Comparison of ENCODE assay signal across 18 cellular contexts in the genomic region with DNA sequence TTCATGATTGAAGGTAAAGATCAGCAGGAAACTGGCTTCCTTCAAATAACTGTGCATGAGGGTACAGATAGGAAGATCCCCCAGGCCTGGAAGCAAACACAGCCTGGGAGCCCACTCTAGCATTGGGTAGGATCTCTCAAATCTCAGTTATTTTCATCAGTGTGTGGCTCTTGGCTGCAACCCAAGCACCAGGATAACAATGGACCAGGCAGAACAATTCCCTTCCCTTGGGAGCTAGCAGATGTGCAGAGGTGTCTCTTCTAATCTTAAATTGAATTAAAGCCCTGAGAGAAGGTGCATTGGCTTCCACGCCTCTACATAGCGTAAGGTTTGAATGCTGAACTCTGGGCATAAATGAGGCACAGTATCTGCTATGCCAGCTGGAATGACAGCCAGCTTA.
DNase-seq lines count a peak whose midpoint lies in the region; ATAC-seq and TF ChIP-seq lines count a peak whose summit lies in the region.
"Had no signal": no experiment of that assay in that cellular context is flagged by ENCODE, and none has a peak within 500 bp of the region (broad histone marks: within the 10 kb centered on the region; RNA-seq: fewer than 3 reads in every experiment).

No MANE protein-coding gene starts in this region.

- H3K36me3 ChIP-seq in A673 (ENCODE audit: insufficient read depth, low read length, poor library complexity, severe bottlenecking) (no peaks in the 10 kb centered on the region), GM23338 (ENCODE audit: insufficient read depth) (no peaks in the 10 kb centered on the region), heart left ventricle (no peaks in the 10 kb centered on the region)
- H3K36me3 ChIP-seq: BE2C had no signal

- H3K79me2 ChIP-seq in GM23338 (replicated peaks; ENCODE audit: insufficient read depth): no peaks in the 10 kb centered on the region

- ATAC-seq in GM23338: no peak
- ATAC-seq in heart left ventricle: no peak

- H3K9me2 ChIP-seq in GM23338 (ENCODE audit: insufficient read depth): no peaks in the 10 kb centered on the region

- 0 out of 2 replicates have a peak overlapping the region, but pooled peaks have one; percentile 48 for H2AFZ ChIP-seq in GM23338

- POLR2A ChIA-PET in A673 (lab: Charles Lee; ENCODE audit: low non-redundant PET): no interaction called here

- H3K4me3 ChIP-seq in A673 (ENCODE audit: low read depth, low read length, poor library complexity, severe bottlenecking) (no peak overlapping the region), GM23338 (no peak overlapping the region), heart left ventricle (no peak overlapping the region)

- H3K9me3 Mint-ChIP-seq in GM23338: no peaks in the 10 kb centered on the region

- peak overlapping the region; percentile 12 for H3K27ac ChIP-seq in A673 (ENCODE audit: low read depth, low read length, poor library complexity, severe bottlenecking)
- no peak overlapping the region for H3K27ac ChIP-seq in GM23338 (ENCODE audit: low read depth)
- H3K27ac ChIP-seq in heart left ventricle: no peak overlapping the region
- H3K27ac ChIP-seq: C4-2B had no signal

- H3K4me2 ChIP-seq in GM23338: no peak overlapping the region

- BruUV-seq in A673 (replicated peaks; lab: Mats Ljungman, UMichigan): no TSS peak

- no peaks in the 10 kb centered on the region for H4K20me1 ChIP-seq in GM23338 (replicated peaks; ENCODE audit: insufficient read depth)

- TF ChIP-seq CTCF in A673 (conservative IDR thresholded peaks at IDR 0.05; ENCODE audit: low read depth, low read length) (no peak), GM23338 (conservative IDR thresholded peaks at IDR 0.05; ENCODE audit: low read depth in 2 of 2) (no peak), heart left ventricle (IDR thresholded peaks at IDR 0.05) (no peak)

- no peak for TF ChIP-seq POLR2A in heart left ventricle (IDR thresholded peaks at IDR 0.05)

- H3K27ac Mint-ChIP-seq in GM23338: no peak overlapping the region
- H3K27ac Mint-ChIP-seq: CD4-positive, alpha-beta T cell had no signal

- H3K4me1 ChIP-seq in A673 (ENCODE audit: insufficient read depth, low read length, poor library complexity, severe bottlenecking) (peaks cover 42% of the 10 kb centered on the region), GM23338 (ENCODE audit: insufficient read depth) (0 out of 2 replicates have a peak, but pooled peaks cover 1% of the 10 kb centered on the region), heart left ventricle (no peaks in the 10 kb centered on the region)
- H3K4me1 ChIP-seq: BE2C, Caco-2 had no signal

- no peaks in the 10 kb centered on the region for H3F3A ChIP-seq in GM23338 (replicated peaks; ENCODE audit: low read depth)

- H3K9me3 ChIP-seq in A673 (ENCODE audit: low read depth, low read length, poor library complexity, severe bottlenecking) (no peaks in the 10 kb centered on the region), heart left ventricle (no peaks in the 10 kb centered on the region)
- H3K9me3 ChIP-seq: BE2C, Caco-2 had no signal

- H3K27me3 ChIP-seq in A673 (replicated peaks; ENCODE audit: insufficient read depth, low read depth, low read length, poor library complexity) (no peaks in the 10 kb centered on the region), GM23338 (ENCODE audit: insufficient read depth) (no peaks in the 10 kb centered on the region), heart left ventricle (no peaks in the 10 kb centered on the region)

- intact Hi-C loops in A673 (cut with micrococcal nuclease; ENCODE audit: unreplicated experiment): no loop called here
- intact Hi-C loops in heart left ventricle (cut with DNase I): no loop called here

- CTCF ChIA-PET in A673 (lab: Charles Lee): no interaction called here

- DNase-seq in A673 (ENCODE audit: low spot score) (no peak), GM23338 (ENCODE audit: low spot score) (no peak), NCI-H2171 (lab: John Stamatoyannopoulos, UW) (peak; percentile 32), NCI-H69 (lab: John Stamatoyannopoulos, UW) (peak; percentile 70), SIG-M5 (lab: John Stamatoyannopoulos, UW) (no peak), H4 (ENCODE audit: low spot score) (no peak), NCI-H2081 (lab: John Stamatoyannopoulos, UW) (no peak), heart left ventricle (no peak)
- DNase-seq: ACHN; BE2C; Caco-2; CD4-positive, alpha-beta T cell; DMS153; DMS79; GDM1; H7; KG1 had no signal

- no peaks in the 10 kb centered on the region for H3K27me3 Mint-ChIP-seq in GM23338 (ENCODE audit: insufficient read depth, low read depth, poor library complexity)
- H3K27me3 Mint-ChIP-seq: CD4-positive, alpha-beta T cell had no signal

- no peak overlapping the region for H3K4me3 Mint-ChIP-seq in GM23338
- H3K4me3 Mint-ChIP-seq: CD4-positive, alpha-beta T cell had no signal

- H3K4me1 Mint-ChIP-seq in GM23338: peaks cover 3% of the 10 kb centered on the region; the same call in 2 of the 3 replicates

- H3K36me3 Mint-ChIP-seq in GM23338 (ENCODE audit: low read depth): no peaks in the 10 kb centered on the region

- 0 to 44% (median 39%) methylated on average over 2 of the region's 2 CpGs for WGBS in heart left ventricle, 4 donors

TF ChIP-seq in GM23338, 12 proteins besides CTCF, POLR2A, EP300 and RAD21:
- TF ChIP-seq EZH2phosphoT487 (IDR thresholded peaks at IDR 0.05; ENCODE audit: unreplicated experiment) (no peak), NANOG (IDR thresholded peaks at IDR 0.05; ENCODE audit: borderline replicate concordance) (no peak), CREB1 (CRISPR knock-in tag; IDR thresholded peaks at IDR 0.05; ENCODE audit: low read depth) (no peak), POLR2AphosphoS5 (IDR thresholded peaks at IDR 0.05; ENCODE audit: low read depth) (no peak), REST (IDR thresholded peaks at IDR 0.05; ENCODE audit: unreplicated experiment) (no peak), ZNF114 (CRISPR knock-in tag; IDR thresholded peaks at IDR 0.05) (no peak), ZNF331 (CRISPR knock-in tag; IDR thresholded peaks at IDR 0.05; ENCODE audit: low read depth) (no peak), STAT1 (IDR thresholded peaks at IDR 0.05; ENCODE audit: unreplicated experiment) (no peak), JUNB (IDR thresholded peaks at IDR 0.05; ENCODE audit: unreplicated experiment) (no peak), EZH2 (IDR thresholded peaks at IDR 0.05; ENCODE audit: low read depth, unreplicated experiment) (no peak)
TF ChIP-seq in GM23338: peak in this region for 0.

Comparison
In these comparisons a context has a peak if more than half of its experiments do, and no peak if none do; other contexts are left out.
1. DNase-seq: peak in NCI-H2171 (single experiment) and NCI-H69 (single experiment); none in A673 (single experiment), GM23338 (single experiment), SIG-M5 (single experiment), H4 (single experiment), NCI-H2081 (0 of 2) and heart left ventricle (0 of 5).